In the genomic region with DNA sequence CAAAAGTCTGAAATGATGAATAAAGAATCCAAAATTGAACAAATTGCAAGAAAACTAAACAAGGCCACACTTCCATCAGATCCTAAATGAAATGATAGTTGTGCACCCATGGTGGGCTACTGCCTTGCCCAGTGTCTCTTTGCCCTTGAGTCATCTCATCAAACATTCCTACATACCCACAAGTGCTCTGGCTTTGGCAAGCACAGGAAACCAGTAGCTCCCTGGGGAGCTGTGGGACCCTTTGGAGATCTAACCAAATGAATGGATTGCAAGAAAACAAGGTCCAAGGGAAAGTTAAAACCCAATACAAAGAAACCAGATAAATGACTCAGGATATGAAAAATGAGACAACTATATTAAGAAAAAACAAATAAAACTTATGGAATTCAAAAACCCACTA, we compare ENCODE assay signal across 15 cellular contexts.
"Had no signal": no experiment of that assay in that cellular context is flagged by ENCODE, and none has a peak within 500 bp of the region (broad histone marks: within the 10 kb centered on the region; RNA-seq: fewer than 3 reads in every experiment).

No MANE protein-coding gene starts in this region.

- H3K36me3 Mint-ChIP-seq: activated naive CD8-positive, alpha-beta T cell; neural progenitor cell had no signal

- H3K4me1 Mint-ChIP-seq: neural progenitor cell had no signal

- H2AFZ ChIP-seq: neural progenitor cell, parathyroid adenoma had no signal

- H3K4me3 ChIP-seq: neural progenitor cell, thyroid gland, uterus had no signal

- H3K27me3 Mint-ChIP-seq: activated naive CD8-positive, alpha-beta T cell had no signal

- H3K36me3 ChIP-seq: neural progenitor cell, thyroid gland, uterus had no signal

- H3K4me2 ChIP-seq: neural progenitor cell had no signal

- H3K79me2 ChIP-seq: parathyroid adenoma had no signal

- H3K4me3 Mint-ChIP-seq: activated naive CD8-positive, alpha-beta T cell; neural progenitor cell had no signal

- DNase-seq: activated CD4-positive, alpha-beta T cell treated with anti-CD3 and anti-CD28 coated beads, Interleukin-2, amount 50 U/mL, for 4 hours; activated CD4-positive, CD25-positive, alpha-beta regulatory T cell treated with anti-CD3 and anti-CD28 coated beads, Interleukin-2, amount 50 U/mL, for 72 hours; activated effector memory CD4-positive, alpha-beta T cell treated with Interleukin-2 at 50 U/mL for 16 hours; activated T-cell treated with anti-CD3 and anti-CD28 coated beads, Interleukin-2, amount 50 U/mL, for 1 hour; amygdala; central memory CD4-positive, alpha-beta T cell; cortex of kidney; effector memory CD4-positive, alpha-beta T cell; hippocampal formation; retina; thyroid gland; uterus had no signal

- H3K9ac ChIP-seq: neural progenitor cell, parathyroid adenoma had no signal

- H3K9me3 ChIP-seq: thyroid gland, uterus had no signal

- H3K27ac Mint-ChIP-seq: activated naive CD8-positive, alpha-beta T cell; neural progenitor cell had no signal

- H3K27me3 ChIP-seq: neural progenitor cell, thyroid gland, uterus had no signal

- H3K4me1 ChIP-seq: neural progenitor cell, parathyroid adenoma, thyroid gland, uterus had no signal

- H3K27ac ChIP-seq: neural progenitor cell, parathyroid adenoma, thyroid gland, uterus had no signal
